Comparison of ENCODE assay signal across 9 cellular contexts in genomic region chr1:119712342-119713038, GRCh38. TPM values are rescaled to one million over a fixed set of nuclear protein-coding genes. Genes with fewer than 3 reads are reported as not detected.
DNase-seq lines count a peak whose midpoint lies in the region; ATAC-seq, FAIRE-seq and TF ChIP-seq lines count a peak whose summit lies in the region.
"Had no signal": no experiment of that assay in that cellular context is flagged by ENCODE, and none has a peak within 500 bp of the region (broad histone marks: within the 10 kb centered on the region; RNA-seq: fewer than 3 reads in every experiment).

No MANE protein-coding gene starts in this region.

- H3K27ac Mint-ChIP-seq in activated CD4-positive, alpha-beta memory T cell treated with anti-CD3 and anti-CD28 coated beads for 36 hours, result peak overlapping the region; percentile 72
- H3K27ac Mint-ChIP-seq in stimulated activated naive B cell treated with anti-CD40 and anti-IgM and Interleukin-4, amounts not matched to agents 10 μg/mL and 1 μg/mL and 100 μg/mL, for 72 hours, result no peak overlapping the region

- POLR2A ChIA-PET in activated CD4-positive, alpha-beta memory T cell treated with anti-CD3 and anti-CD28 coated beads for 36 hours (lab: Charles Lee), result interaction anchor here (1.0 kb wide), 1 partner anchor 572 kb away, joined by 3 read pairs; the partner anchor contains the start of gene WARS2

- ATAC-seq in HG02678 (IDR thresholded peaks at IDR 0.05; ENCODE audit: unreplicated experiment), result peak; percentile 48
- ATAC-seq in stimulated activated naive B cell treated with anti-CD40 and anti-IgM and Interleukin-4, amounts not matched to agents 10 μg/mL and 1 μg/mL and 100 μg/mL, for 72 hours (replicated peaks), result peak; percentile 56 to 64

- H3K9me3 Mint-ChIP-seq in activated CD4-positive, alpha-beta memory T cell treated with anti-CD3 and anti-CD28 coated beads for 36 hours, result no peaks in the 10 kb centered on the region
- H3K9me3 Mint-ChIP-seq in stimulated activated naive B cell treated with anti-CD40 and anti-IgM and Interleukin-4, amounts not matched to agents 10 μg/mL and 1 μg/mL and 100 μg/mL, for 72 hours, result no peaks in the 10 kb centered on the region

- H3K4me3 ChIP-seq in mucosa of rectum (ENCODE audit: low read length in 2 of 2), result peak overlapping the region; percentile 72 to 79

- H3K4me1 Mint-ChIP-seq in activated CD4-positive, alpha-beta memory T cell treated with anti-CD3 and anti-CD28 coated beads for 36 hours (ENCODE audit: low read depth), result peaks cover 17% of the 10 kb centered on the region
- peaks cover 12 to 21% of the 10 kb centered on the region in 2 donors for H3K4me1 Mint-ChIP-seq in stimulated activated naive B cell treated with anti-CD40 and anti-IgM and Interleukin-4, amounts not matched to agents 10 μg/mL and 1 μg/mL and 100 μg/mL, for 72 hours

- H3K27ac ChIP-seq in epithelial cell of prostate (peak overlapping the region; percentile 79), mucosa of rectum (ENCODE audit: low read depth in 2 of 2, low read length in 2 of 2) (peak overlapping the region in 1 of 2 donors; percentile 41)

- peaks cover 22% of the 10 kb centered on the region for H3K27me3 Mint-ChIP-seq in activated CD4-positive, alpha-beta memory T cell treated with anti-CD3 and anti-CD28 coated beads for 36 hours
- H3K27me3 Mint-ChIP-seq in stimulated activated naive B cell treated with anti-CD40 and anti-IgM and Interleukin-4, amounts not matched to agents 10 μg/mL and 1 μg/mL and 100 μg/mL, for 72 hours, result peaks cover 37 to 47% of the 10 kb centered on the region in 2 donors

- H3K4me1 ChIP-seq in mucosa of rectum (ENCODE audit: control insufficient read depth in 2 of 2, insufficient read depth in 2 of 2, low read length in 2 of 2), result peaks cover 2 to 9% of the 10 kb centered on the region in 2 donors

- H3K4me3 Mint-ChIP-seq in activated CD4-positive, alpha-beta memory T cell treated with anti-CD3 and anti-CD28 coated beads for 36 hours, result peak overlapping the region; percentile 86
- H3K4me3 Mint-ChIP-seq in stimulated activated naive B cell treated with anti-CD40 and anti-IgM and Interleukin-4, amounts not matched to agents 10 μg/mL and 1 μg/mL and 100 μg/mL, for 72 hours, result peak overlapping the region; percentile 86 to 89

- peaks cover 12% of the 10 kb centered on the region for H3K36me3 Mint-ChIP-seq in activated CD4-positive, alpha-beta memory T cell treated with anti-CD3 and anti-CD28 coated beads for 36 hours
- peaks cover 0 to 4% of the 10 kb centered on the region in 2 donors for H3K36me3 Mint-ChIP-seq in stimulated activated naive B cell treated with anti-CD40 and anti-IgM and Interleukin-4, amounts not matched to agents 10 μg/mL and 1 μg/mL and 100 μg/mL, for 72 hours

- no peak for FAIRE-seq in GM12892 (lab: Jason Lieb, UNC)

- no peak for TF ChIP-seq POLR2A in GM12892 (IDR thresholded peaks at IDR 0.05; ENCODE audit: low read depth, low read length)

- no peaks in the 10 kb centered on the region for H3K9me3 ChIP-seq in mucosa of rectum (ENCODE audit: control insufficient read depth in 2 of 2, low read length in 2 of 2)

- CTCF ChIA-PET in activated CD4-positive, alpha-beta memory T cell treated with anti-CD3 and anti-CD28 coated beads for 36 hours (lab: Charles Lee), result interaction anchor here (1.0 to 1.2 kb wide), 2 partner anchors 32 to 101 kb away, joined by 4 to 5 read pairs; no protein-coding TSS in a partner anchor

- DNase-seq in DMS79 (lab: John Stamatoyannopoulos, UW) (peak; percentile 73), NCI-H2227 (lab: John Stamatoyannopoulos, UW; ENCODE audit: unreplicated experiment) (peak; percentile 89), epithelial cell of prostate (ENCODE audit: low read depth, low spot score) (no peak), GM12892 (ENCODE audit: insufficient read length) (no peak)
- peak; percentile 71 for DNase-seq in activated CD4-positive, alpha-beta memory T cell treated with anti-CD3 and anti-CD28 coated beads for 36 hours
- DNase-seq in stimulated activated naive B cell treated with anti-CD40 and anti-IgM and Interleukin-4, amounts not matched to agents 10 μg/mL and 1 μg/mL and 100 μg/mL, for 72 hours, result no peak

- H3K9ac ChIP-seq in mucosa of rectum (ENCODE audit: low read depth in 1 of 2, low read length in 2 of 2), result peak overlapping the region in 1 of 2 donors; percentile 11

- peaks cover 0 to 4% of the 10 kb centered on the region in 2 donors for H3K27me3 ChIP-seq in mucosa of rectum (ENCODE audit: control insufficient read depth in 2 of 2, insufficient read depth in 2 of 2, low read length in 2 of 2)

- intact Hi-C loops in activated CD4-positive, alpha-beta memory T cell treated with anti-CD3 and anti-CD28 coated beads for 36 hours (cut with micrococcal nuclease), result loop anchor here (5.0 kb wide), 1 partner anchor 50 kb away; no protein-coding TSS in a partner anchor

- H3K36me3 ChIP-seq in mucosa of rectum (ENCODE audit: control insufficient read depth in 2 of 2, insufficient read depth in 2 of 2, low read length in 2 of 2), result no peaks in the 10 kb centered on the region

RNA-seq across cellular contexts. Expression of gene PHGDH, which starts 0.8 kb away (rescaled TPM):
- 100 to 1,000 TPM; 138 to 143 TPM for total RNA-seq in activated CD4-positive, alpha-beta memory T cell treated with anti-CD3 and anti-CD28 coated beads for 36 hours
- polyA plus RNA-seq in GM12892 (2012; ENCODE audit: missing spikeins), result 17.4 TPM

RNA-seq across cellular contexts. Expression of gene HMGCS2, which starts 56.2 kb away (rescaled TPM):
- total RNA-seq in activated CD4-positive, alpha-beta memory T cell treated with anti-CD3 and anti-CD28 coated beads for 36 hours, result not detected
- not detected for polyA plus RNA-seq in GM12892 (2012; ENCODE audit: missing spikeins)
- total RNA-seq: glomerular endothelial cell had no signal

Comparison
In these comparisons a context has a peak if more than half of its experiments do, and no peak if none do; other contexts are left out.
1. DNase-seq: peak in DMS79 (single experiment), NCI-H2227 (single experiment) and activated CD4-positive, alpha-beta memory T cell treated with anti-CD3 and anti-CD28 coated beads for 36 hours (single experiment); none in epithelial cell of prostate (single experiment), stimulated activated naive B cell treated with anti-CD40 and anti-IgM and Interleukin-4, amounts not matched to agents 10 μg/mL and 1 μg/mL and 100 μg/mL, for 72 hours (single experiment) and GM12892 (single experiment).